27 cellular contexts compared by ENCODE assay signal in genomic region chr6:104506429-104506828, GRCh38.
"Had no signal": no experiment of that assay in that cellular context is flagged by ENCODE, and none has a peak within 500 bp of the region (broad histone marks: within the 10 kb centered on the region; RNA-seq: fewer than 3 reads in every experiment).

No MANE protein-coding gene starts in this region.

- H3K4me3 Mint-ChIP-seq: activated CD4-positive, alpha-beta T cell treated with anti-CD3 and anti-CD28 coated beads, Interleukin-2, amount 10 ng/mL, durations not matched to agents 24 days and 14 days; activated CD8-positive, alpha-beta T cell treated with anti-CD3 and anti-CD28 coated beads for 36 hours; activated naive CD4-positive, alpha-beta T cell treated with anti-CD3 and anti-CD28 coated beads, Interleukin-2, amount 50 U/mL, for 24 hours; activated naive CD8-positive, alpha-beta T cell treated with anti-CD3 and anti-CD28 coated beads, Interleukin-2, amount 10 ng/mL, durations not matched to agents 7 days and 5 days; central memory CD8-positive, alpha-beta T cell; T-helper 1 cell treated with Interleukin-12 subunit alpha and Interleukin-12 subunit beta and Interleukin-4 antibody, amounts not matched to agents 30 μg/mL and 1 μg/mL, for 36 hours; T-helper 2 cell treated with Interferon-gamma antibody and Interleukin-4, amounts not matched to agents 5 μg/mL and 100 μg/mL, for 36 hours had no signal

- H3K4me1 ChIP-seq: ascending aorta had no signal

- H2AFZ ChIP-seq: PC-9 had no signal

- H3K27me3 ChIP-seq: ascending aorta, cardiac muscle cell had no signal

- H3K9me3 Mint-ChIP-seq: activated CD4-positive, alpha-beta T cell treated with anti-CD3 and anti-CD28 coated beads, Interleukin-2, amount 10 ng/mL, durations not matched to agents 24 days and 14 days; activated CD8-positive, alpha-beta T cell treated with anti-CD3 and anti-CD28 coated beads for 36 hours; activated naive CD4-positive, alpha-beta T cell treated with anti-CD3 and anti-CD28 coated beads, Interleukin-2, amount 50 U/mL, for 24 hours; activated naive CD8-positive, alpha-beta T cell treated with anti-CD3 and anti-CD28 coated beads, Interleukin-2, amount 10 ng/mL, durations not matched to agents 7 days and 5 days; activated T-helper 2 cell treated with anti-CD3 and anti-CD28 coated beads, Interferon-gamma antibody, Interleukin-2, Interleukin-4, amounts not matched to agents 10 μg/mL and 5 μg/mL and 100 μg/mL, durations not matched to agents 14 hours and 24 hours and 36 hours; T-helper 1 cell treated with Interleukin-12 subunit alpha and Interleukin-12 subunit beta and Interleukin-4 antibody, amounts not matched to agents 30 μg/mL and 1 μg/mL, for 36 hours; T-helper 2 cell treated with Interferon-gamma antibody and Interleukin-4, amounts not matched to agents 5 μg/mL and 100 μg/mL, for 36 hours had no signal

- H3K4me1 Mint-ChIP-seq: activated CD4-positive, alpha-beta T cell treated with anti-CD3 and anti-CD28 coated beads, Interleukin-2, amount 10 ng/mL, durations not matched to agents 24 days and 14 days; activated naive CD4-positive, alpha-beta T cell treated with anti-CD3 and anti-CD28 coated beads, Interleukin-2, amount 50 U/mL, for 24 hours; activated naive CD8-positive, alpha-beta T cell treated with anti-CD3 and anti-CD28 coated beads, Interleukin-2, amount 10 ng/mL, durations not matched to agents 7 days and 5 days; central memory CD8-positive, alpha-beta T cell had no signal

- H3K4me3 ChIP-seq: ascending aorta, cardiac muscle cell, PC-9 had no signal

- H3K36me3 ChIP-seq: ascending aorta, cardiac muscle cell had no signal

- H3K27ac Mint-ChIP-seq: activated CD4-positive, alpha-beta T cell treated with anti-CD3 and anti-CD28 coated beads, Interleukin-2, amount 10 ng/mL, durations not matched to agents 24 days and 14 days; activated CD8-positive, alpha-beta T cell treated with anti-CD3 and anti-CD28 coated beads for 36 hours; activated naive CD4-positive, alpha-beta T cell treated with anti-CD3 and anti-CD28 coated beads, Interleukin-2, amount 50 U/mL, for 24 hours; activated naive CD8-positive, alpha-beta T cell treated with anti-CD3 and anti-CD28 coated beads, Interleukin-2, amount 10 ng/mL, durations not matched to agents 7 days and 5 days; activated T-helper 2 cell treated with anti-CD3 and anti-CD28 coated beads, Interferon-gamma antibody, Interleukin-2, Interleukin-4, amounts not matched to agents 10 μg/mL and 5 μg/mL and 100 μg/mL, durations not matched to agents 14 hours and 24 hours and 36 hours; T-helper 1 cell treated with Interleukin-12 subunit alpha and Interleukin-12 subunit beta and Interleukin-4 antibody, amounts not matched to agents 30 μg/mL and 1 μg/mL, for 36 hours; T-helper 2 cell treated with Interferon-gamma antibody and Interleukin-4, amounts not matched to agents 5 μg/mL and 100 μg/mL, for 36 hours had no signal

- DNase-seq: activated CD4-positive, alpha-beta T cell treated with anti-CD3 and anti-CD28 coated beads, Interleukin-2, amount 10 ng/mL, durations not matched to agents 24 days and 14 days; activated CD4-positive, alpha-beta T cell treated with anti-CD3 and anti-CD28 coated beads, Interleukin-2, amount 50 U/mL, for 4 hours; activated CD8-positive, alpha-beta T cell treated with anti-CD3 and anti-CD28 coated beads for 36 hours; activated gamma-delta T cell; activated naive CD4-positive, alpha-beta T cell treated with Interleukin-2 at 50 U/mL for 16 hours; activated naive CD8-positive, alpha-beta T cell treated with anti-CD3 and anti-CD28 coated beads, Interleukin-2, amount 10 ng/mL, durations not matched to agents 7 days and 5 days; activated T-cell treated with anti-CD3 and anti-CD28 coated beads, Interleukin-2, amount 50 U/mL, for 1 hour; amygdala; KG1; MM.1S; NCI-H1092 treated with DMSO at 0.1 percent for 48 hours; NCI-H146; NCI-H187; NCI-H2029 treated with DMSO at 0.1 percent for 48 hours; NCI-H2107; NCI-H2171; NK-92 treated with Interleukin-12 subunit alpha and Interleukin-12 subunit beta, amount 100 ng/mL, for 24 hours; PC-9; SIG-M5 had no signal

- H3K36me3 Mint-ChIP-seq: activated naive CD4-positive, alpha-beta T cell treated with anti-CD3 and anti-CD28 coated beads, Interleukin-2, amount 50 U/mL, for 24 hours; activated naive CD8-positive, alpha-beta T cell treated with anti-CD3 and anti-CD28 coated beads, Interleukin-2, amount 10 ng/mL, durations not matched to agents 7 days and 5 days had no signal

- H3K4me2 ChIP-seq: PC-9 had no signal

- H3K9me3 ChIP-seq: ascending aorta had no signal

- H3K27me3 Mint-ChIP-seq: activated CD4-positive, alpha-beta T cell treated with anti-CD3 and anti-CD28 coated beads, Interleukin-2, amount 10 ng/mL, durations not matched to agents 24 days and 14 days had no signal

- H3K27ac ChIP-seq: ascending aorta, cardiac muscle cell, PC-9, RWPE1 had no signal
